21 cellular contexts compared by ENCODE assay signal in genomic region chr9:19429590-19429989, GRCh38.
"Had no signal": no experiment of that assay in that cellular context is flagged by ENCODE, and none has a peak within 500 bp of the region (broad histone marks: within the 10 kb centered on the region; RNA-seq: fewer than 3 reads in every experiment).

No MANE protein-coding gene starts in this region.

- FAIRE-seq: endothelial cell of umbilical vein, islet of Langerhans had no signal

- H3K4me3 ChIP-seq: ascending aorta, breast epithelium, esophagus muscularis mucosa, hepatocyte, lung, suprapubic skin had no signal

- H3K9me3 ChIP-seq: ascending aorta, breast epithelium, esophagus muscularis mucosa, suprapubic skin had no signal

- H3K36me3 ChIP-seq: breast epithelium had no signal

- DNase-seq: activated CD4-positive, alpha-beta T cell treated with anti-CD3 and anti-CD28 coated beads, Interleukin-2, amount 50 U/mL, for 1 hour; activated CD4-positive, CD25-positive, alpha-beta regulatory T cell treated with anti-CD3 and anti-CD28 coated beads, Interleukin-2, amount 50 U/mL, for 72 hours; activated CD8-positive, alpha-beta memory T cell treated with anti-CD3 and anti-CD28 coated beads, Interleukin-2, amount 50 U/mL, for 48 hours; activated effector memory CD4-positive, alpha-beta T cell treated with anti-CD3 and anti-CD28 coated beads, Interleukin-2, amount 50 U/mL, for 16 hours; activated naive CD4-positive, alpha-beta T cell treated with anti-CD3 and anti-CD28 coated beads, Interleukin-2, amount 50 U/mL, for 16 hours; activated T-cell treated with anti-CD3 and anti-CD28 coated beads, Interleukin-2, amount 50 U/mL, for 72 hours; effector memory CD4-positive, alpha-beta T cell; nucleus accumbens; posterior cingulate gyrus; retina; stimulated activated CD4-positive, alpha-beta T cell treated with anti-CD3 and anti-CD28 coated beads, Interleukin-2, amount 100 ng/mL, for 24 hours; T-helper 1 cell; T1000 had no signal

- H3K4me1 ChIP-seq: breast epithelium, suprapubic skin had no signal

- H3K27me3 ChIP-seq: ascending aorta, breast epithelium, esophagus muscularis mucosa, hepatocyte, suprapubic skin had no signal

- H3K27ac ChIP-seq: hepatocyte, suprapubic skin had no signal
